Comparison of ENCODE assay signal across 2 cellular contexts in the genomic region with DNA sequence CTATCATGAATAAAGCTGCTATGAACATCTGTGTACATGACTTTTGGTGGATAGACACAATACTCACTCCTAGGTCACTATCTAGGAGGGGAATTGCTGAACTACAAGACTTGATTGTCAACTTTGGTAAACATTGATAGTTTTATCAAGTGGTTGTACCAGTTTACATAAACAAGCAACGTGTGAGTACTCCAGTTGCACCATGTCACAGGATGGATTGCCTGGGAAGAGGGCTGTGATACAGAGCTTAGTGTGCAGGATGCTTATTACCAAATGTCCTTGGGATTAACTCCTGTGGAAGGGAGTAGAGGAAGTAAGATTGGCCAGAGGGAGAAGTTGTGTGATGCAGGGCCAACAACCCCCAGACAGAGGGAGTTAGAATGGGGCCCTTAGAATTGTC.
TF ChIP-seq lines count a peak whose summit lies in the region.

No MANE protein-coding gene starts in this region.

TF ChIP-seq in HepG2, 621 proteins besides CTCF, POLR2A, EP300 and RAD21:
- TF ChIP-seq RORA (CRISPR knock-in tag; IDR thresholded peaks at IDR 0.05) (no peak), NFE2 (CRISPR knock-in tag; IDR thresholded peaks at IDR 0.05) (no peak), BHLHE40 (IDR thresholded peaks at IDR 0.05; ENCODE audit: low read length) (no peak), ZSCAN21 (CRISPR knock-in tag; IDR thresholded peaks at IDR 0.05; ENCODE audit: borderline replicate concordance) (no peak), ZNF670 (CRISPR knock-in tag; IDR thresholded peaks at IDR 0.05; ENCODE audit: borderline replicate concordance) (no peak), ZNF136 (CRISPR knock-in tag; IDR thresholded peaks at IDR 0.05; ENCODE audit: low read depth) (no peak), PRPF4 (IDR thresholded peaks at IDR 0.05; ENCODE audit: low read depth, low read length, poor library complexity, severe bottlenecking) (no peak), AGO2 (optimal IDR thresholded peaks at IDR 0.05; ENCODE audit: low read depth, low read length) (no peak), PCBP2 (optimal IDR thresholded peaks at IDR 0.05; ENCODE audit: low read depth, low read length, poor library complexity, severe bottlenecking) (no peak), SP5 (CRISPR knock-in tag; IDR thresholded peaks at IDR 0.05; ENCODE audit: borderline replicate concordance, low read depth) (no peak), SRSF9 (IDR thresholded peaks at IDR 0.05; ENCODE audit: borderline replicate concordance, insufficient read depth, low read depth, low read length, poor library complexity, severe bottlenecking) (no peak), TGIF2 (CRISPR knock-in tag; IDR thresholded peaks at IDR 0.05) (no peak), SRF (IDR thresholded peaks at IDR 0.05; ENCODE audit: low read depth, low read length) (no peak)
- TF ChIP-seq, protein P1, sequence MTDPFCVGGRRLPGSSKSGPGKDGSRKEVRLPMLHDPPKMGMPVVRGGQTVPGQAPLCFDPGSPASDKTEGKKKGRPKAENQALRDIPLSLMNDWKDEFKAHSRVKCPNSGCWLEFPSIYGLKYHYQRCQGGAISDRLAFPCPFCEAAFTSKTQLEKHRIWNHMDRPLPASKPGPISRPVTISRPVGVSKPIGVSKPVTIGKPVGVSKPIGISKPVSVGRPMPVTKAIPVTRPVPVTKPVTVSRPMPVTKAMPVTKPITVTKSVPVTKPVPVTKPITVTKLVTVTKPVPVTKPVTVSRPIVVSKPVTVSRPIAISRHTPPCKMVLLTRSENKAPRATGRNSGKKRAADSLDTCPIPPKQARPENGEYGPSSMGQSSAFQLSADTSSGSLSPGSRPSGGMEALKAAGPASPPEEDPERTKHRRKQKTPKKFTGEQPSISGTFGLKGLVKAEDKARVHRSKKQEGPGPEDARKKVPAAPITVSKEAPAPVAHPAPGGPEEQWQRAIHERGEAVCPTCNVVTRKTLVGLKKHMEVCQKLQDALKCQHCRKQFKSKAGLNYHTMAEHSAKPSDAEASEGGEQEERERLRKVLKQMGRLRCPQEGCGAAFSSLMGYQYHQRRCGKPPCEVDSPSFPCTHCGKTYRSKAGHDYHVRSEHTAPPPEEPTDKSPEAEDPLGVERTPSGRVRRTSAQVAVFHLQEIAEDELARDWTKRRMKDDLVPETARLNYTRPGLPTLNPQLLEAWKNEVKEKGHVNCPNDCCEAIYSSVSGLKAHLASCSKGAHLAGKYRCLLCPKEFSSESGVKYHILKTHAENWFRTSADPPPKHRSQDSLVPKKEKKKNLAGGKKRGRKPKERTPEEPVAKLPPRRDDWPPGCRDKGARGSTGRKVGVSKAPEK (CRISPR knock-in tag; IDR thresholded peaks at IDR 0.05; ENCODE audit: borderline replicate concordance) = no peak
- TF ChIP-seq, protein P2, sequence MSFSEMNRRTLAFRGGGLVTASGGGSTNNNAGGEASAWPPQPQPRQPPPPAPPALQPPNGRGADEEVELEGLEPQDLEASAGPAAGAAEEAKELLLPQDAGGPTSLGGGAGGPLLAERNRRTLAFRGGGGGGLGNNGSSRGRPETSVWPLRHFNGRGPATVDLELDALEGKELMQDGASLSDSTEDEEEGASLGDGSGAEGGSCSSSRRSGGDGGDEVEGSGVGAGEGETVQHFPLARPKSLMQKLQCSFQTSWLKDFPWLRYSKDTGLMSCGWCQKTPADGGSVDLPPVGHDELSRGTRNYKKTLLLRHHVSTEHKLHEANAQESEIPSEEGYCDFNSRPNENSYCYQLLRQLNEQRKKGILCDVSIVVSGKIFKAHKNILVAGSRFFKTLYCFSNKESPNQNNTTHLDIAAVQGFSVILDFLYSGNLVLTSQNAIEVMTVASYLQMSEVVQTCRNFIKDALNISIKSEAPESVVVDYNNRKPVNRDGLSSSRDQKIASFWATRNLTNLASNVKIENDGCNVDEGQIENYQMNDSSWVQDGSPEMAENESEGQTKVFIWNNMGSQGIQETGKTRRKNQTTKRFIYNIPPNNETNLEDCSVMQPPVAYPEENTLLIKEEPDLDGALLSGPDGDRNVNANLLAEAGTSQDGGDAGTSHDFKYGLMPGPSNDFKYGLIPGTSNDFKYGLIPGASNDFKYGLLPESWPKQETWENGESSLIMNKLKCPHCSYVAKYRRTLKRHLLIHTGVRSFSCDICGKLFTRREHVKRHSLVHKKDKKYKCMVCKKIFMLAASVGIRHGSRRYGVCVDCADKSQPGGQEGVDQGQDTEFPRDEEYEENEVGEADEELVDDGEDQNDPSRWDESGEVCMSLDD (CRISPR knock-in tag; IDR thresholded peaks at IDR 0.05; ENCODE audit: borderline replicate concordance) = no peak

TF ChIP-seq in IMR-90, 13 proteins besides CTCF, POLR2A, EP300 and RAD21:
- TF ChIP-seq MXI1 (IDR thresholded peaks at IDR 0.05; ENCODE audit: borderline replicate concordance, low read depth, low read length) = no peak
- TF ChIP-seq CHD1 (IDR thresholded peaks at IDR 0.05; ENCODE audit: low read depth, low read length) = no peak
- TF ChIP-seq RCOR1 (IDR thresholded peaks at IDR 0.05; ENCODE audit: insufficient replicate concordance, low read length) = no peak
- no peak for TF ChIP-seq USF2 (IDR thresholded peaks at IDR 0.05; ENCODE audit: low read depth, low read length)
- no peak for TF ChIP-seq RFX5 (IDR thresholded peaks at IDR 0.05; ENCODE audit: low read depth, low read length)
- no peak for TF ChIP-seq SMC3 (IDR thresholded peaks at IDR 0.05; ENCODE audit: low read depth, low read length)
- no peak for TF ChIP-seq FOS (IDR thresholded peaks at IDR 0.05; ENCODE audit: low read depth, low read length)
- TF ChIP-seq CEBPB (IDR thresholded peaks at IDR 0.05; ENCODE audit: low read depth, low read length) = no peak
- TF ChIP-seq MAFK (IDR thresholded peaks at IDR 0.05; ENCODE audit: low read depth, low read length) = no peak
- no peak for TF ChIP-seq MAZ (IDR thresholded peaks at IDR 0.05; ENCODE audit: borderline replicate concordance, low read depth, low read length)
- no peak for TF ChIP-seq ELK1 (IDR thresholded peaks at IDR 0.05; ENCODE audit: borderline replicate concordance, low read depth, low read length)
- no peak for TF ChIP-seq BHLHE40 (IDR thresholded peaks at IDR 0.05; ENCODE audit: low read depth, low read length)
- no peak for TF ChIP-seq NFE2L2 (IDR thresholded peaks at IDR 0.05; ENCODE audit: low read depth, low read length)
